ENCODE assay signal across 8 cellular contexts in the genomic region with DNA sequence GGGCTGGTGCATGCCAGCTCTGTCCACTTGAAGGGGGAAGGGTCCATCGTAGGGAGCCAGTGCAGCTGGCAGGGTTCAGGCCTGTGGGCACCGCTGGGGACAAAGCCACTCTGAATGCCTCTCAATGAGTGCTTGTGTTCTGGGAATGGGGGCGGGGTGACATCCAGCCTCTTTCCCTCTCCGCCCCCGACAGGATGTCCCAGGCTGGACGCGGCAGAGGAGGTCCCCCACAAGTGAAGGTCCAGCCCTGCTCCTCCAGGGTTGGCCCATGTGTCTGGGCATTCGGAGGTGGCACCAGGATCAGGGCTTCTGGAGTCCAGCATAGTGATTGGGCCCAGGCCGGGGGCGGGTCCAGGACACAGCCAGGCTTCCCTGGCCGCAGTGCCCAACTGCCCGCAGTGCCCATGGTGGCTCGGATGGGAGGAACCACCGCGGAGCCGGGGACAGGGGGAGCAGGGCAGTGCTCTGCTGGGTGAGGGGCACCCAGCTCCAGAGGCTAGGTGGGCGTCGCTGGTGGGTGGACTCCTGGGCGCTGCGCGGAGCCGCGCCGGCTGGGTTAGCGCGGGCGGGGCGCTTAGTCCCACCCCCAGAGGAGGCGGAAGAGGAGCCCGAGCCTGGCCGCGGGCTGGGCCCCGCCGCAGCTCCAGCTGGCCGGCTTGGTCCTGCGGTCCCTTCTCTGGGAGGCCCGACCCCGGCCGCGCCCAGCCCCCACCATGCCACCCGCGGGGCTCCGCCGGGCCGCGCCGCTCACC. TPM values are rescaled to one million over a fixed set of nuclear protein-coding genes. Genes with fewer than 3 reads are reported as not detected.
DNase-seq lines count a peak whose midpoint lies in the region; TF ChIP-seq lines count a peak whose summit lies in the region.

A gene with protein sequence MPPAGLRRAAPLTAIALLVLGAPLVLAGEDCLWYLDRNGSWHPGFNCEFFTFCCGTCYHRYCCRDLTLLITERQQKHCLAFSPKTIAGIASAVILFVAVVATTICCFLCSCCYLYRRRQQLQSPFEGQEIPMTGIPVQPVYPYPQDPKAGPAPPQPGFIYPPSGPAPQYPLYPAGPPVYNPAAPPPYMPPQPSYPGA (plus strand): TSS at position 617 of the 752 bp plus-strand sequence. CDS start 97 bp downstream, at position 714.

- peak; percentile 60 for TF ChIP-seq POLR2A in esophagus muscularis mucosa (IDR thresholded peaks at IDR 0.05; ENCODE audit: low read depth)
- TF ChIP-seq POLR2A in testis (IDR thresholded peaks at IDR 0.05): no peak

- no peaks in the 10 kb centered on the region for H3K27me3 ChIP-seq in BJ (ENCODE audit: control insufficient read depth, insufficient read depth, low read length)
- H3K27me3 ChIP-seq in esophagus muscularis mucosa: no peaks in the 10 kb centered on the region
- H3K27me3 ChIP-seq in testis: no peaks in the 10 kb centered on the region

- CTCF ChIA-PET in BJ (lab: Yijun Ruan, JAX): interaction anchor here (1.1 to 12.4 kb wide), 8 partner anchors 10 to 112 kb away, joined by 3 to 201 read pairs (median 4); no protein-coding TSS in a partner anchor
- CTCF ChIA-PET in HEK293 (lab: Yijun Ruan, JAX): interaction anchor here (0.6 to 1.9 kb wide), 2 partner anchors 85 to 311 kb away, joined by 3 to 6 read pairs; no protein-coding TSS in a partner anchor

- H3K4me1 ChIP-seq in HEK293 (ENCODE audit: control insufficient read depth, insufficient read depth, low read length): no peaks in the 10 kb centered on the region
- H3K4me1 ChIP-seq in esophagus muscularis mucosa: peaks cover 39 to 86% (median 81%) of the 10 kb centered on the region in 4 donors
- peaks cover 37% of the 10 kb centered on the region for H3K4me1 ChIP-seq in testis

- TF ChIP-seq EP300 in esophagus muscularis mucosa (IDR thresholded peaks at IDR 0.05): no peak

- POLR2A ChIA-PET in BJ (lab: Charles Lee) (no interaction called here), HEK293 (lab: Yijun Ruan, JAX) (no interaction called here)

- WGBS in esophagus muscularis mucosa: under 1% methylated on average over 15 of the region's 47 CpGs
- WGBS in testis, 2 donors: 0 to 5% methylated on average over 5 to 35 of the region's 47 CpGs

- TF ChIP-seq CTCF in BJ (IDR thresholded peaks at IDR 0.05; ENCODE audit: insufficient read depth, low read depth, low read length): no peak
- no peak for TF ChIP-seq CTCF in HEK293 (tag by site-specific recombination; IDR thresholded peaks at IDR 0.05)
- TF ChIP-seq CTCF in esophagus muscularis mucosa (IDR thresholded peaks at IDR 0.05): no peak
- no peak for TF ChIP-seq CTCF in testis (IDR thresholded peaks at IDR 0.05)

- H3K9me3 ChIP-seq in HEK293 (ENCODE audit: control insufficient read depth, insufficient read depth, low read depth, low read length): no peaks in the 10 kb centered on the region
- H3K9me3 ChIP-seq in esophagus muscularis mucosa: no peaks in the 10 kb centered on the region
- no peaks in the 10 kb centered on the region for H3K9me3 ChIP-seq in testis

- no peak within 1 kb of the TSS; the same call in 1 of the 2 replicates for H3K27ac ChIP-seq in HEK293 (ENCODE audit: extremely low read depth, low read depth, low read length)
- H3K27ac ChIP-seq in esophagus muscularis mucosa (replicated peaks in 1 of 4): peak within 1 kb of the TSS; percentile 86 to 91 (median 88)
- H3K27ac ChIP-seq in testis: peak within 1 kb of the TSS; percentile 4 to 53

- H3K4me3 ChIP-seq in BJ (ENCODE audit: low read depth, low read length) (peak within 1 kb of the TSS; percentile 76), HEK293 (ENCODE audit: low read depth, low read length) (peak within 1 kb of the TSS; percentile 41), esophagus muscularis mucosa (peak within 1 kb of the TSS; percentile 71 to 85 (median 75)), testis (peak within 1 kb of the TSS; percentile 67 to 69)

- H3K36me3 ChIP-seq in BJ (ENCODE audit: control insufficient read depth, insufficient read depth, low read length) (no peaks in the 10 kb centered on the region; the same call in 1 of the 2 replicates), HEK293 (ENCODE audit: control insufficient read depth in 2 of 2, insufficient read depth in 1 of 2, low read length in 2 of 2) (no peaks in the 10 kb centered on the region), esophagus muscularis mucosa (peaks cover 0 to 14% (median 7%) of the 10 kb centered on the region in 4 donors), testis (ENCODE audit: low read depth, missing control alignments) (no peaks in the 10 kb centered on the region)

- intact Hi-C loops in esophagus muscularis mucosa (cut with DNase I): no loop called here
- intact Hi-C loops in testis (cut with DNase I; ENCODE audit: low total_unique reads): no loop called here

- DNase-seq in BJ (ENCODE audit: low read depth): no peak
- peak; percentile 39 for DNase-seq in activated CD4-positive, CD25-positive, alpha-beta regulatory T cell treated with anti-CD3 and anti-CD28 coated beads, Interleukin-2, amount 50 U/mL, for 72 hours
- no peak for DNase-seq in esophagus muscularis mucosa (ENCODE audit: extremely low spot score)
- DNase-seq in midbrain (lab: John Stamatoyannopoulos, UW): peak; percentile 95
- peak; percentile 85 for DNase-seq in testis
- DNase-seq in UCSD-AML1 (lab: John Stamatoyannopoulos, UW; ENCODE audit: unreplicated experiment): no peak
- DNase-seq in activated CD8-positive, alpha-beta memory T cell treated with anti-CD3 and anti-CD28 coated beads, Interleukin-2, amount 50 U/mL, for 48 hours: no peak

TF ChIP-seq in HEK293, 187 proteins besides CTCF, POLR2A, EP300 and RAD21 (continues in another document):
- TF ChIP-seq, protein P1, sequence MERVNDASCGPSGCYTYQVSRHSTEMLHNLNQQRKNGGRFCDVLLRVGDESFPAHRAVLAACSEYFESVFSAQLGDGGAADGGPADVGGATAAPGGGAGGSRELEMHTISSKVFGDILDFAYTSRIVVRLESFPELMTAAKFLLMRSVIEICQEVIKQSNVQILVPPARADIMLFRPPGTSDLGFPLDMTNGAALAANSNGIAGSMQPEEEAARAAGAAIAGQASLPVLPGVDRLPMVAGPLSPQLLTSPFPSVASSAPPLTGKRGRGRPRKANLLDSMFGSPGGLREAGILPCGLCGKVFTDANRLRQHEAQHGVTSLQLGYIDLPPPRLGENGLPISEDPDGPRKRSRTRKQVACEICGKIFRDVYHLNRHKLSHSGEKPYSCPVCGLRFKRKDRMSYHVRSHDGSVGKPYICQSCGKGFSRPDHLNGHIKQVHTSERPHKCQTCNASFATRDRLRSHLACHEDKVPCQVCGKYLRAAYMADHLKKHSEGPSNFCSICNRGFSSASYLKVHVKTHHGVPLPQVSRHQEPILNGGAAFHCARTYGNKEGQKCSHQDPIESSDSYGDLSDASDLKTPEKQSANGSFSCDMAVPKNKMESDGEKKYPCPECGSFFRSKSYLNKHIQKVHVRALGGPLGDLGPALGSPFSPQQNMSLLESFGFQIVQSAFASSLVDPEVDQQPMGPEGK (tag by site-specific recombination; IDR thresholded peaks at IDR 0.05): 0 out of 2 replicates have a peak, but pooled peaks have one; percentile 10
- TF ChIP-seq, protein P2, sequence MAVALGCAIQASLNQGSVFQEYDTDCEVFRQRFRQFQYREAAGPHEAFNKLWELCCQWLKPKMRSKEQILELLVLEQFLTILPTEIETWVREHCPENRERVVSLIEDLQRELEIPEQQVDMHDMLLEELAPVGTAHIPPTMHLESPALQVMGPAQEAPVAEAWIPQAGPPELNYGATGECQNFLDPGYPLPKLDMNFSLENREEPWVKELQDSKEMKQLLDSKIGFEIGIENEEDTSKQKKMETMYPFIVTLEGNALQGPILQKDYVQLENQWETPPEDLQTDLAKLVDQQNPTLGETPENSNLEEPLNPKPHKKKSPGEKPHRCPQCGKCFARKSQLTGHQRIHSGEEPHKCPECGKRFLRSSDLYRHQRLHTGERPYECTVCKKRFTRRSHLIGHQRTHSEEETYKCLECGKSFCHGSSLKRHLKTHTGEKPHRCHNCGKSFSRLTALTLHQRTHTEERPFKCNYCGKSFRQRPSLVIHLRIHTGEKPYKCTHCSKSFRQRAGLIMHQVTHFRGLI (tag by site-specific recombination; IDR thresholded peaks at IDR 0.05): peak; percentile 87
- TF ChIP-seq IKZF3 (tag by site-specific recombination; IDR thresholded peaks at IDR 0.05): no peak
- 0 out of 2 replicates have a peak, but pooled peaks have one; percentile 32 for TF ChIP-seq KLF10 (tag by site-specific recombination; IDR thresholded peaks at IDR 0.05)
- TF ChIP-seq KLF9 (tag by site-specific recombination; IDR thresholded peaks at IDR 0.05; ENCODE audit: low read depth): 0 out of 2 replicates have a peak, but pooled peaks have one; percentile 40
- 0 out of 2 replicates have a peak, but pooled peaks have one; percentile 42 for TF ChIP-seq ZSCAN30 (tag by site-specific recombination; IDR thresholded peaks at IDR 0.05)
- 0 out of 2 replicates have a peak, but pooled peaks have one; percentile 28 for TF ChIP-seq ZNF600 (tag by site-specific recombination; IDR thresholded peaks at IDR 0.05)
- TF ChIP-seq GLIS1 (tag by site-specific recombination; IDR thresholded peaks at IDR 0.05): 0 out of 2 replicates have a peak, but pooled peaks have one; percentile 11
- peak; percentile 38; the same call in 1 of the 2 replicates for TF ChIP-seq KLF16 (tag by site-specific recombination; IDR thresholded peaks at IDR 0.05)
- peak; percentile 73 for TF ChIP-seq SP2 (tag by site-specific recombination; IDR thresholded peaks at IDR 0.05)
- peak; percentile 96 for TF ChIP-seq ZFHX2 (tag by site-specific recombination; conservative IDR thresholded peaks at IDR 0.05)
- TF ChIP-seq ZSCAN23 (tag by site-specific recombination; IDR thresholded peaks at IDR 0.05): no peak
- TF ChIP-seq EGR2 (tag by site-specific recombination; IDR thresholded peaks at IDR 0.05; ENCODE audit: low read depth): peak; percentile 89
- peak; percentile 67 for TF ChIP-seq GLIS2 (tag by site-specific recombination; IDR thresholded peaks at IDR 0.05)

RNA-seq across cellular contexts. Expression of the gene that starts here (rescaled TPM):
- polyA plus RNA-seq in BJ (2011; rRNA removed) (36.9 and 72.6 TPM in 2 replicates), testis (ENCODE audit: insufficient read depth, low read depth, low replicate concordance) (32.6 TPM)
- 19.9 and 33.6 TPM in 2 replicates for polyA minus RNA-seq in BJ (2011; rRNA and poly(A)+ RNA removed)
- total RNA-seq in esophagus muscularis mucosa (10 to 100 TPM; 20.3 to 31.0 (median 28.5) TPM), testis (10 to 100 TPM; 45.5 to 48.0 TPM)

Comparison
In these comparisons a context has a peak if more than half of its experiments do, and no peak if none do; other contexts are left out.
1. DNase-seq: peak in activated CD4-positive, CD25-positive, alpha-beta regulatory T cell treated with anti-CD3 and anti-CD28 coated beads, Interleukin-2, amount 50 U/mL, for 72 hours (single experiment), midbrain (single experiment) and testis (single experiment); none in BJ (single experiment), esophagus muscularis mucosa (single experiment), UCSD-AML1 (single experiment) and activated CD8-positive, alpha-beta memory T cell treated with anti-CD3 and anti-CD28 coated beads, Interleukin-2, amount 50 U/mL, for 48 hours (single experiment).
2. Peak in every context shown above with its lines, with median percentiles within 50 percentile points of each other: H3K4me3 ChIP-seq.